1 cellular context compared by ENCODE assay signal in the genomic region with DNA sequence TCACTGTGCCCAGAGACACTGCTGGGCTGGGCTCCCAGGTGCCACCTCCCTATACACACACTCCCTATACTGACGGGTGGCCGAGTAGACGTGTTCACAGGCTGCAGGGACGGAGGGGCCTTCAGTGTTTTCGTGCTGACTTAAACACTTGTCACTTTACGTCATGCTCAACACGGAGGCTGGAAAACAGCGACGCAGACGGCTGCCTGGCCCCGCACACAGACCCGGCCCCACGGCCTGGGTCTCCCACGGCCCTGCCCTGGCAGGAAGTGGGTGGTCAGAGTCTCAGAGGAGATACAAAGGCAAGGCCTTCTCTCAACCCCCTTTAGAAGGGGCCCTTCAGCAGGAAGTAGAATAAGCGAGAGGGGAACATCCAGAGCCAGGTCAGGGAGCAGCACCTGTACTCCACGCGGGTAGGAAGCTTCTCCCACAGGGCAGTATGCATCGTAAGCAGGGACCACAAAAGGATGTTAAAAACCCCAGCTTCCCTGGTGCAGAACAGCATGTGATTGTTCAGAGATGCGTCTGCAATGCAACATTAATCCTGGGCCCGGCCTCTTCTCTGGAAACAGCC.
TF ChIP-seq lines count a peak whose summit lies in the region.

No MANE protein-coding gene starts in this region.

TF ChIP-seq in K562, 482 proteins besides CTCF, POLR2A, EP300 and RAD21 (continued from another document):
- TF ChIP-seq, protein P1, sequence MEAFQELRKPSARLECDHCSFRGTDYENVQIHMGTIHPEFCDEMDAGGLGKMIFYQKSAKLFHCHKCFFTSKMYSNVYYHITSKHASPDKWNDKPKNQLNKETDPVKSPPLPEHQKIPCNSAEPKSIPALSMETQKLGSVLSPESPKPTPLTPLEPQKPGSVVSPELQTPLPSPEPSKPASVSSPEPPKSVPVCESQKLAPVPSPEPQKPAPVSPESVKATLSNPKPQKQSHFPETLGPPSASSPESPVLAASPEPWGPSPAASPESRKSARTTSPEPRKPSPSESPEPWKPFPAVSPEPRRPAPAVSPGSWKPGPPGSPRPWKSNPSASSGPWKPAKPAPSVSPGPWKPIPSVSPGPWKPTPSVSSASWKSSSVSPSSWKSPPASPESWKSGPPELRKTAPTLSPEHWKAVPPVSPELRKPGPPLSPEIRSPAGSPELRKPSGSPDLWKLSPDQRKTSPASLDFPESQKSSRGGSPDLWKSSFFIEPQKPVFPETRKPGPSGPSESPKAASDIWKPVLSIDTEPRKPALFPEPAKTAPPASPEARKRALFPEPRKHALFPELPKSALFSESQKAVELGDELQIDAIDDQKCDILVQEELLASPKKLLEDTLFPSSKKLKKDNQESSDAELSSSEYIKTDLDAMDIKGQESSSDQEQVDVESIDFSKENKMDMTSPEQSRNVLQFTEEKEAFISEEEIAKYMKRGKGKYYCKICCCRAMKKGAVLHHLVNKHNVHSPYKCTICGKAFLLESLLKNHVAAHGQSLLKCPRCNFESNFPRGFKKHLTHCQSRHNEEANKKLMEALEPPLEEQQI (IDR thresholded peaks at IDR 0.05): no peak
- no peak for TF ChIP-seq MEF2D (tag; conservative IDR thresholded peaks at IDR 0.05; ENCODE audit: low read depth)
- TF ChIP-seq BCOR (IDR thresholded peaks at IDR 0.05): no peak
- no peak for TF ChIP-seq SRSF9 (IDR thresholded peaks at IDR 0.05; ENCODE audit: borderline replicate concordance, low read depth, low read length)
- TF ChIP-seq, protein P2, sequence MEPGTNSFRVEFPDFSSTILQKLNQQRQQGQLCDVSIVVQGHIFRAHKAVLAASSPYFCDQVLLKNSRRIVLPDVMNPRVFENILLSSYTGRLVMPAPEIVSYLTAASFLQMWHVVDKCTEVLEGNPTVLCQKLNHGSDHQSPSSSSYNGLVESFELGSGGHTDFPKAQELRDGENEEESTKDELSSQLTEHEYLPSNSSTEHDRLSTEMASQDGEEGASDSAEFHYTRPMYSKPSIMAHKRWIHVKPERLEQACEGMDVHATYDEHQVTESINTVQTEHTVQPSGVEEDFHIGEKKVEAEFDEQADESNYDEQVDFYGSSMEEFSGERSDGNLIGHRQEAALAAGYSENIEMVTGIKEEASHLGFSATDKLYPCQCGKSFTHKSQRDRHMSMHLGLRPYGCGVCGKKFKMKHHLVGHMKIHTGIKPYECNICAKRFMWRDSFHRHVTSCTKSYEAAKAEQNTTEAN (CRISPR knock-in tag; IDR thresholded peaks at IDR 0.05): no peak
- TF ChIP-seq TCF7 (IDR thresholded peaks at IDR 0.05; ENCODE audit: borderline replicate concordance): no peak
- TF ChIP-seq PURB (CRISPR knock-in tag; IDR thresholded peaks at IDR 0.05; ENCODE audit: low read depth): no peak
- no peak for TF ChIP-seq NEUROD1 (IDR thresholded peaks at IDR 0.05; ENCODE audit: borderline replicate concordance, low read depth, low read length, partially characterized antibody)
- no peak for TF ChIP-seq MCM7 (IDR thresholded peaks at IDR 0.05)
- no peak for TF ChIP-seq ARID2 (IDR thresholded peaks at IDR 0.05)
